Comparison of ENCODE assay signal across 15 cellular contexts in the genomic region with DNA sequence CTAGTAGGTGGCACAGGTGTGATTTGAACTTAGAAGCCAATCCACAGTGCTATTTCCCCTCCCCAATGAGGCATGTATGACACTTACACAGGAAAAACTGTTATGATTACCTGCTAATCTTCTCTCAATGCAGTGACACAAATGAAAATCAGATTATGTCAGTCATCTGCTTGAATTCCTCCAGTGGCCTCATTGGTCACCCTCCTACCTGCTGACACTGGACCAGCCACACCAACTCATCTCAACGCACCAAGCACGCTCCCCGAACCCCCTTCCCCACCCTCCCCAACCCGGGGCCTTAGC.
"Had no signal": no experiment of that assay in that cellular context is flagged by ENCODE, and none has a peak within 500 bp of the region (broad histone marks: within the 10 kb centered on the region; RNA-seq: fewer than 3 reads in every experiment).

No MANE protein-coding gene starts in this region.

- H3K36me3 Mint-ChIP-seq: activated naive CD8-positive, alpha-beta T cell treated with anti-CD3 and anti-CD28 coated beads, Interleukin-2, amount 10 ng/mL, durations not matched to agents 7 days and 5 days; brain had no signal

- H3K27me3 Mint-ChIP-seq: activated CD4-positive, alpha-beta memory T cell treated with anti-CD3 and anti-CD28 coated beads, Interleukin-2, amount 10 ng/mL, durations not matched to agents 7 days and 5 days; brain had no signal

- DNase-seq: activated CD4-positive, alpha-beta T cell treated with anti-CD3 and anti-CD28 coated beads for 48 hours; lower lobe of right lung; stimulated activated CD4-positive, alpha-beta T cell treated with anti-CD3 and anti-CD28 coated beads, Interleukin-12 subunit alpha, Interleukin-12 subunit beta, amount 100 ng/mL, for 4 hours; stimulated activated CD4-positive, alpha-beta T cell treated with anti-CD3 and anti-CD28 coated beads, Interleukin-1b, Interleukin-23, amount 100 ng/mL, for 48 hours; stimulated activated CD8-positive, alpha-beta memory T cell treated with anti-CD3 and anti-CD28 coated beads, Interleukin-4, amount 100 ng/mL, for 48 hours; stimulated activated naive CD4-positive, alpha-beta T cell treated with Interleukin-2 at 50 U/mL for 16 hours had no signal

- H3K4me3 ChIP-seq: dorsolateral prefrontal cortex, lower lobe of right lung, transverse colon had no signal

- H3K36me3 ChIP-seq: lower lobe of right lung, transverse colon had no signal

- H3K4me1 ChIP-seq: lower lobe of right lung had no signal

- H3K27ac ChIP-seq: lower lobe of right lung, transverse colon had no signal

- H3K9me3 Mint-ChIP-seq: activated CD4-positive, alpha-beta memory T cell treated with anti-CD3 and anti-CD28 coated beads, Interleukin-2, amount 10 ng/mL, durations not matched to agents 7 days and 5 days; activated naive CD8-positive, alpha-beta T cell treated with anti-CD3 and anti-CD28 coated beads, Interleukin-2, amount 10 ng/mL, durations not matched to agents 7 days and 5 days; activated T-cell treated with anti-CD3 and anti-CD28 coated beads, Interleukin-2, amount 50 U/mL, for 24 hours; activated T-helper 2 cell treated with anti-CD3 and anti-CD28 coated beads, Interferon-gamma antibody, Interleukin-2, Interleukin-4, amounts not matched to agents 10 μg/mL and 5 μg/mL and 100 μg/mL, durations not matched to agents 14 hours and 24 hours and 36 hours; nephron had no signal

- H3K27me3 ChIP-seq: dorsolateral prefrontal cortex, transverse colon had no signal

- H3K4me1 Mint-ChIP-seq: activated CD4-positive, alpha-beta memory T cell treated with anti-CD3 and anti-CD28 coated beads, Interleukin-2, amount 10 ng/mL, durations not matched to agents 7 days and 5 days; activated naive CD8-positive, alpha-beta T cell treated with anti-CD3 and anti-CD28 coated beads, Interleukin-2, amount 10 ng/mL, durations not matched to agents 7 days and 5 days; T-helper 17 cell had no signal

- H3K9me3 ChIP-seq: lower lobe of right lung, transverse colon had no signal

- H3K4me3 Mint-ChIP-seq: activated CD4-positive, alpha-beta memory T cell treated with anti-CD3 and anti-CD28 coated beads, Interleukin-2, amount 10 ng/mL, durations not matched to agents 7 days and 5 days; activated naive CD8-positive, alpha-beta T cell treated with anti-CD3 and anti-CD28 coated beads, Interleukin-2, amount 10 ng/mL, durations not matched to agents 7 days and 5 days; activated T-cell treated with anti-CD3 and anti-CD28 coated beads, Interleukin-2, amount 50 U/mL, for 24 hours; brain; nephron; T-helper 17 cell had no signal

- H3K27ac Mint-ChIP-seq: activated CD4-positive, alpha-beta memory T cell treated with anti-CD3 and anti-CD28 coated beads, Interleukin-2, amount 10 ng/mL, durations not matched to agents 7 days and 5 days; activated naive CD8-positive, alpha-beta T cell treated with anti-CD3 and anti-CD28 coated beads, Interleukin-2, amount 10 ng/mL, durations not matched to agents 7 days and 5 days; activated T-cell treated with anti-CD3 and anti-CD28 coated beads, Interleukin-2, amount 50 U/mL, for 24 hours; activated T-helper 2 cell treated with anti-CD3 and anti-CD28 coated beads, Interferon-gamma antibody, Interleukin-2, Interleukin-4, amounts not matched to agents 10 μg/mL and 5 μg/mL and 100 μg/mL, durations not matched to agents 14 hours and 24 hours and 36 hours; T-helper 17 cell had no signal
